In genomic region chr17:58219007-58219788, GRCh38 we compare ENCODE assay signal across 8 cellular contexts. TPM values are rescaled to one million over a fixed set of nuclear protein-coding genes. Genes with fewer than 3 reads are reported as not detected.
DNase-seq lines count a peak whose midpoint lies in the region; TF ChIP-seq lines count a peak whose summit lies in the region.

Gene MKS1, minus strand, starts transcription at chr17:58219255. Its CDS starts 25 bp downstream, at chr17:58219230.

- peaks cover 7% of the 10 kb centered on the region for H3K4me1 ChIP-seq in suprapubic skin

- 2% methylated on average over 40 of the region's 56 CpGs for WGBS in suprapubic skin

- intact Hi-C loops in activated naive CD4-positive, alpha-beta T cell treated with anti-CD3 and anti-CD28 coated beads for 36 hours (cut with micrococcal nuclease): loop anchor here (1.0 to 5.0 kb wide), 3 partner anchors 136 to 299 kb away; partner anchors contain the start of genes DYNLL2 and SRSF1

- peak; percentile 72 for TF ChIP-seq CTCF in GM10248 (IDR thresholded peaks at IDR 0.05; ENCODE audit: control extremely low read depth, extremely low read depth, low read depth, missing control alignments)
- peak; percentile 79 for TF ChIP-seq CTCF in HFFc6 (IDR thresholded peaks at IDR 0.05)
- TF ChIP-seq CTCF in suprapubic skin (IDR thresholded peaks at IDR 0.05): peak; percentile 38 to 87

- H3K4me3 ChIP-seq in suprapubic skin: peak within 1 kb of the TSS; percentile 89

- H3K36me3 ChIP-seq in suprapubic skin: peaks cover 19% of the 10 kb centered on the region

- no peaks in the 10 kb centered on the region for H3K27me3 Mint-ChIP-seq in HFFc6 (ENCODE audit: insufficient read depth)
- H3K27me3 Mint-ChIP-seq in activated naive CD4-positive, alpha-beta T cell treated with anti-CD3 and anti-CD28 coated beads for 36 hours (ENCODE audit: low read depth): no peaks in the 10 kb centered on the region

- peaks cover 23% of the 10 kb centered on the region for H3K4me1 Mint-ChIP-seq in HFFc6 (ENCODE audit: low read depth)
- H3K4me1 Mint-ChIP-seq in activated naive CD4-positive, alpha-beta T cell treated with anti-CD3 and anti-CD28 coated beads for 36 hours (ENCODE audit: low read depth): peaks cover 25% of the 10 kb centered on the region

- peak in 1 of 2 donors; percentile 27 for TF ChIP-seq POLR2A in suprapubic skin (IDR thresholded peaks at IDR 0.05)

- CTCF ChIA-PET in GM10248 (lab: Yijun Ruan, JAX): interaction anchor here (1.0 to 5.7 kb wide), 12 partner anchors 9 to 309 kb away, joined by 3 to 52 read pairs (median 4); no protein-coding TSS in a partner anchor
- CTCF ChIA-PET in activated naive CD4-positive, alpha-beta T cell treated with anti-CD3 and anti-CD28 coated beads for 36 hours (lab: Charles Lee): interaction anchor here (1.4 to 1.8 kb wide), 2 partner anchors 19 to 31 kb away, joined by 5 to 7 read pairs; no protein-coding TSS in a partner anchor

- peak within 1 kb of the TSS; percentile 89 for H3K4me3 Mint-ChIP-seq in HFFc6
- peak within 1 kb of the TSS; percentile 82 for H3K4me3 Mint-ChIP-seq in activated naive CD4-positive, alpha-beta T cell treated with anti-CD3 and anti-CD28 coated beads for 36 hours

- no peak for TF ChIP-seq EP300 in suprapubic skin (IDR thresholded peaks at IDR 0.05)

- peak; percentile 99 for DNase-seq in GM10248 (ENCODE audit: extremely low spot score)
- peak; percentile 92 for DNase-seq in HFFc6
- DNase-seq in NAMALWA (ENCODE audit: low spot score): peak; percentile 91
- DNase-seq in SK-N-DZ (ENCODE audit: low spot score): peak; percentile 94
- peak; percentile 97 for DNase-seq in activated naive CD4-positive, alpha-beta T cell treated with anti-CD3 and anti-CD28 coated beads for 36 hours
- peak; percentile 98 for DNase-seq in germinal center (ENCODE audit: low spot score)
- DNase-seq in nucleus accumbens (lab: John Stamatoyannopoulos, UW): peak; percentile 36 to 97 (median 91)
- DNase-seq in suprapubic skin (ENCODE audit: low spot score in 2 of 2): peak; percentile 95 to 96

- no peaks in the 10 kb centered on the region for H3K27me3 ChIP-seq in suprapubic skin

- H3K27ac ChIP-seq in suprapubic skin: peak within 1 kb of the TSS; percentile 85

- no peaks in the 10 kb centered on the region for H3K9me3 ChIP-seq in suprapubic skin

- H3K27ac Mint-ChIP-seq in HFFc6: peak within 1 kb of the TSS; percentile 88
- peak within 1 kb of the TSS; percentile 92 for H3K27ac Mint-ChIP-seq in activated naive CD4-positive, alpha-beta T cell treated with anti-CD3 and anti-CD28 coated beads for 36 hours

- POLR2A ChIA-PET in GM10248 (lab: Yijun Ruan, JAX): interaction anchor here (0.5 kb wide), 1 partner anchor 136 kb away, joined by 3 read pairs; the partner anchor contains the start of gene DYNLL2

- H3K9me3 Mint-ChIP-seq in HFFc6: no peaks in the 10 kb centered on the region
- H3K9me3 Mint-ChIP-seq in activated naive CD4-positive, alpha-beta T cell treated with anti-CD3 and anti-CD28 coated beads for 36 hours: no peaks in the 10 kb centered on the region

- no peaks in the 10 kb centered on the region for H3K36me3 Mint-ChIP-seq in HFFc6 (ENCODE audit: low read depth)
- peaks cover 6% of the 10 kb centered on the region for H3K36me3 Mint-ChIP-seq in activated naive CD4-positive, alpha-beta T cell treated with anti-CD3 and anti-CD28 coated beads for 36 hours (ENCODE audit: low read depth)

RNA-seq across cellular contexts. Expression of gene MKS1, which starts in this region (rescaled TPM):
- total RNA-seq in HFFc6 (2021; fragmentation: NEBNext Ultra II Directional; extraction: Animal tissue kit (Norgen Biotek cat#: 25700)): 10 to 100 TPM in 1 of 6 experiments, 1 to 10 TPM in 5; 8.3 to 10.4 (median 8.9) TPM
- 32.5 and 41.0 TPM in 2 replicates for polyA plus RNA-seq in SK-N-DZ (2014; cell fraction: cytosol; rRNA removed)
- 111 and 119 TPM in 2 replicates for polyA plus RNA-seq in SK-N-DZ (2014; cell fraction: nucleus; rRNA removed)
- 10 to 100 TPM; 27.1 to 29.2 TPM for total RNA-seq in activated naive CD4-positive, alpha-beta T cell treated with anti-CD3 and anti-CD28 coated beads for 36 hours
- total RNA-seq in suprapubic skin: 10 to 100 TPM; 11.0 to 25.1 (median 17.2) TPM

Comparison
In these comparisons a context has a peak if more than half of its experiments do, and no peak if none do; other contexts are left out.
1. Peak in every context shown above with its lines: DNase-seq, H3K4me3 ChIP-seq and H3K27ac ChIP-seq.